ENCODE assay signal across 1 cellular context in the genomic region with DNA sequence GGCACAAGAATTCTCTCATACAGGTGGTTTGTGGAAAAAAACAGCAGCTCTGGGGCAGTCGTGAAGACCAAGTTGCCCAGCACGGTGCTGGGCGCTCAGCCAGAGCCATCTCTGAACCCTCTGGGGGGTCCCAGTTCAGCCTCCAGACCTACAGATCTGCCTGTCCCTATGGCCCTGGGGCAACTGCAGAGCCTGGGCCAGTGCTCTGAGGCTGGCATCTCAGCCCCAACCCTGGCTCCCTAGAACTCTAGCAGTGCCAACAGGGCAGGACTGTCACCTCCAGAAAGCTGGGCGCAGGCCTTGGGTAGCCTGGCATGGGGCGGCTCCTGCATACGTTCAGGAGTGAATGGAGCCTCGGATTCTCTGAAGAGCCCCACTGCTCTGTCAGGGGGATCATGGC.
TF ChIP-seq lines count a peak whose summit lies in the region.

No MANE protein-coding gene starts in this region.

TF ChIP-seq in K562, 482 proteins besides CTCF, POLR2A, EP300 and RAD21 (continued from another document):
- TF ChIP-seq, protein P1, sequence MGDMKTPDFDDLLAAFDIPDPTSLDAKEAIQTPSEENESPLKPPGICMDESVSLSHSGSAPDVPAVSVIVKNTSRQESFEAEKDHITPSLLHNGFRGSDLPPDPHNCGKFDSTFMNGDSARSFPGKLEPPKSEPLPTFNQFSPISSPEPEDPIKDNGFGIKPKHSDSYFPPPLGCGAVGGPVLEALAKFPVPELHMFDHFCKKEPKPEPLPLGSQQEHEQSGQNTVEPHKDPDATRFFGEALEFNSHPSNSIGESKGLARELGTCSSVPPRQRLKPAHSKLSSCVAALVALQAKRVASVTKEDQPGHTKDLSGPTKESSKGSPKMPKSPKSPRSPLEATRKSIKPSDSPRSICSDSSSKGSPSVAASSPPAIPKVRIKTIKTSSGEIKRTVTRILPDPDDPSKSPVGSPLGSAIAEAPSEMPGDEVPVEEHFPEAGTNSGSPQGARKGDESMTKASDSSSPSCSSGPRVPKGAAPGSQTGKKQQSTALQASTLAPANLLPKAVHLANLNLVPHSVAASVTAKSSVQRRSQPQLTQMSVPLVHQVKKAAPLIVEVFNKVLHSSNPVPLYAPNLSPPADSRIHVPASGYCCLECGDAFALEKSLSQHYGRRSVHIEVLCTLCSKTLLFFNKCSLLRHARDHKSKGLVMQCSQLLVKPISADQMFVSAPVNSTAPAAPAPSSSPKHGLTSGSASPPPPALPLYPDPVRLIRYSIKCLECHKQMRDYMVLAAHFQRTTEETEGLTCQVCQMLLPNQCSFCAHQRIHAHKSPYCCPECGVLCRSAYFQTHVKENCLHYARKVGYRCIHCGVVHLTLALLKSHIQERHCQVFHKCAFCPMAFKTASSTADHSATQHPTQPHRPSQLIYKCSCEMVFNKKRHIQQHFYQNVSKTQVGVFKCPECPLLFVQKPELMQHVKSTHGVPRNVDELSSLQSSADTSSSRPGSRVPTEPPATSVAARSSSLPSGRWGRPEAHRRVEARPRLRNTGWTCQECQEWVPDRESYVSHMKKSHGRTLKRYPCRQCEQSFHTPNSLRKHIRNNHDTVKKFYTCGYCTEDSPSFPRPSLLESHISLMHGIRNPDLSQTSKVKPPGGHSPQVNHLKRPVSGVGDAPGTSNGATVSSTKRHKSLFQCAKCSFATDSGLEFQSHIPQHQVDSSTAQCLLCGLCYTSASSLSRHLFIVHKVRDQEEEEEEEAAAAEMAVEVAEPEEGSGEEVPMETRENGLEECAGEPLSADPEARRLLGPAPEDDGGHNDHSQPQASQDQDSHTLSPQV (IDR thresholded peaks at IDR 0.05), result 0 out of 2 replicates have a peak, but pooled peaks have one; percentile 11
- no peak for TF ChIP-seq ZNF239 (CRISPR knock-in tag; IDR thresholded peaks at IDR 0.05)
- 0 out of 2 replicates have a peak, but pooled peaks have one; percentile 9 for TF ChIP-seq POLR2G (IDR thresholded peaks at IDR 0.05; ENCODE audit: low read depth, low read length)
